1 cellular context compared by ENCODE assay signal in genomic region chr14:69152944-69153847, GRCh38.
TF ChIP-seq lines count a peak whose summit lies in the region.

Gene DCAF5, minus strand, starts transcription at chr14:69153119. Its CDS starts 141 bp downstream, at chr14:69152978.

TF ChIP-seq in K562, 482 proteins besides CTCF, POLR2A, EP300 and RAD21 (continued from another document and continues in another):
- TF ChIP-seq CHD7 (IDR thresholded peaks at IDR 0.05; ENCODE audit: low read depth, low read length): no peak
- no peak for TF ChIP-seq PHB2 (IDR thresholded peaks at IDR 0.05; ENCODE audit: low read depth)
- no peak for TF ChIP-seq CEBPB (tag; IDR thresholded peaks at IDR 0.05)
- no peak for TF ChIP-seq SMARCE1 (IDR thresholded peaks at IDR 0.05)
- TF ChIP-seq E2F3 (CRISPR knock-in tag; IDR thresholded peaks at IDR 0.05): no peak
- TF ChIP-seq ESRRB (CRISPR knock-in tag; IDR thresholded peaks at IDR 0.05; ENCODE audit: borderline replicate concordance): no peak
- TF ChIP-seq TARDBP (IDR thresholded peaks at IDR 0.05): no peak
- TF ChIP-seq MAX (CRISPR knock-in tag; IDR thresholded peaks at IDR 0.05): no peak
- TF ChIP-seq NR2F6 (CRISPR knock-in tag; IDR thresholded peaks at IDR 0.05): no peak
- TF ChIP-seq TCF7L2 (IDR thresholded peaks at IDR 0.05; ENCODE audit: low read depth, low read length): no peak
- TF ChIP-seq HES1 (IDR thresholded peaks at IDR 0.05; ENCODE audit: low read depth): no peak
- TF ChIP-seq ZNF41 (CRISPR knock-in tag; conservative IDR thresholded peaks at IDR 0.05): no peak
- no peak for TF ChIP-seq BCLAF1 (IDR thresholded peaks at IDR 0.05; ENCODE audit: borderline replicate concordance in 1 of 2, control insufficient read depth in 1 of 2, low read depth in 2 of 2, low read length in 1 of 2)
- no peak for TF ChIP-seq TSHZ1 (CRISPR knock-in tag; IDR thresholded peaks at IDR 0.05)
- no peak for TF ChIP-seq ZFP36 (IDR thresholded peaks at IDR 0.05; ENCODE audit: low read depth, low read length, partially characterized antibody)
- no peak for TF ChIP-seq ZNF239 (CRISPR knock-in tag; IDR thresholded peaks at IDR 0.05)
- TF ChIP-seq E2F4 (CRISPR knock-in tag; IDR thresholded peaks at IDR 0.05; ENCODE audit: low read depth): no peak
- TF ChIP-seq ILK (tag; IDR thresholded peaks at IDR 0.05; ENCODE audit: borderline replicate concordance, low read depth): no peak
- peak; percentile 90 to 92; a peak in 3 of 4 replicates for TF ChIP-seq SIN3A (IDR thresholded peaks at IDR 0.05; ENCODE audit: borderline replicate concordance in 2 of 2, control insufficient read depth in 1 of 2, low read depth in 2 of 2, low read length in 2 of 2)
- no peak for TF ChIP-seq STAT6 (CRISPR knock-in tag; IDR thresholded peaks at IDR 0.05)
- TF ChIP-seq AFF1 (IDR thresholded peaks at IDR 0.05; ENCODE audit: low read depth in 1 of 2, partially characterized antibody in 2 of 2): no peak
- TF ChIP-seq ZNF778 (CRISPR knock-in tag; IDR thresholded peaks at IDR 0.05): no peak
- no peak for TF ChIP-seq KLF13 (tag; IDR thresholded peaks at IDR 0.05; ENCODE audit: borderline replicate concordance, low read depth)
- peak; percentile 75 for TF ChIP-seq TAF1 (IDR thresholded peaks at IDR 0.05; ENCODE audit: control insufficient read depth, extremely low read depth, insufficient read depth, low read length, severe bottlenecking)
- TF ChIP-seq SREBF1 (IDR thresholded peaks at IDR 0.05; ENCODE audit: borderline replicate concordance, low read depth, low read length): no peak
